In genomic region chr7:34277801-34278195, GRCh38 we compare ENCODE assay signal across 18 cellular contexts.
DNase-seq lines count a peak whose midpoint lies in the region; ATAC-seq, FAIRE-seq and TF ChIP-seq lines count a peak whose summit lies in the region.
"Had no signal": no experiment of that assay in that cellular context is flagged by ENCODE, and none has a peak within 500 bp of the region (broad histone marks: within the 10 kb centered on the region; RNA-seq: fewer than 3 reads in every experiment).

No MANE protein-coding gene starts in this region.

- no peak overlapping the region for H3K27ac Mint-ChIP-seq in activated CD4-positive, alpha-beta memory T cell treated with anti-CD3 and anti-CD28 coated beads for 36 hours
- H3K27ac Mint-ChIP-seq: CD8-positive, alpha-beta T cell had no signal

- H3K9me2 ChIP-seq in GM23248 (ENCODE audit: insufficient read depth) (no peaks in the 10 kb centered on the region), SK-N-SH (no peaks in the 10 kb centered on the region)

- FAIRE-seq in GM12891 (lab: Jason Lieb, UNC): no peak
- FAIRE-seq: G401.6 had no signal

- TF ChIP-seq CTCF in SK-N-SH (IDR thresholded peaks at IDR 0.05) (no peak), epithelial cell of esophagus (IDR thresholded peaks at IDR 0.05; ENCODE audit: insufficient read depth, low read depth, low read length, missing control alignments) (no peak)

- peak overlapping the region; percentile 8; the same call in 1 of the 2 replicates for H3K9ac ChIP-seq in GM23248
- H3K9ac ChIP-seq in SK-N-SH: peak overlapping the region; percentile 42; the same call in 1 of the 2 replicates

- H3K36me3 Mint-ChIP-seq in activated CD4-positive, alpha-beta memory T cell treated with anti-CD3 and anti-CD28 coated beads for 36 hours: no peaks in the 10 kb centered on the region
- H3K36me3 Mint-ChIP-seq: CD8-positive, alpha-beta T cell had no signal

- H3K9me3 ChIP-seq in GM23248 (ENCODE audit: low read depth) (no peaks in the 10 kb centered on the region), SK-N-SH (peaks cover 5% of the 10 kb centered on the region; the same call in 1 of the 2 replicates)
- H3K9me3 ChIP-seq: BE2C had no signal

- H3K27ac ChIP-seq in GM23248 (peak overlapping the region; percentile 57), SK-N-SH (ENCODE audit: low read depth in 2 of 2, low read length in 1 of 2) (peak overlapping the region in 1 of 2 experiments; percentile 84; a peak in 2 of 4 replicates)
- H3K27ac ChIP-seq: 22Rv1 had no signal

- no peak for ATAC-seq in GM21423 (IDR thresholded peaks at IDR 0.05; ENCODE audit: unreplicated experiment)
- ATAC-seq: CD8-positive, alpha-beta T cell had no signal

- CTCF ChIA-PET in SK-N-SH (lab: Yijun Ruan, JAX): interaction anchor here (2.1 kb wide), 1 partner anchor 43 kb away, joined by 7 read pairs; no protein-coding TSS in a partner anchor
- CTCF ChIA-PET in activated CD4-positive, alpha-beta memory T cell treated with anti-CD3 and anti-CD28 coated beads for 36 hours (lab: Charles Lee): no interaction called here

- peaks cover 12% of the 10 kb centered on the region for H3F3A ChIP-seq in GM23248 (ENCODE audit: insufficient read depth)
- peaks cover 27% of the 10 kb centered on the region for H3F3A ChIP-seq in SK-N-SH (replicated peaks; ENCODE audit: insufficient read depth)

- no peaks in the 10 kb centered on the region for H3K36me3 ChIP-seq in GM23248 (ENCODE audit: low read depth)
- H3K36me3 ChIP-seq in SK-N-SH (replicated peaks in 1 of 2; ENCODE audit: control insufficient read depth in 1 of 2, insufficient read depth in 2 of 2, low read length in 1 of 2): no peaks in the 10 kb centered on the region
- H3K36me3 ChIP-seq: BE2C had no signal

- no peak overlapping the region for H3K4me3 Mint-ChIP-seq in activated CD4-positive, alpha-beta memory T cell treated with anti-CD3 and anti-CD28 coated beads for 36 hours
- H3K4me3 Mint-ChIP-seq: CD8-positive, alpha-beta T cell had no signal

- TF ChIP-seq RAD21 in SK-N-SH (IDR thresholded peaks at IDR 0.05; ENCODE audit: low read length): no peak

- H3K27me3 ChIP-seq in GM23248 (replicated peaks; ENCODE audit: insufficient read depth) (no peaks in the 10 kb centered on the region), SK-N-SH (ENCODE audit: insufficient read depth) (no peaks in the 10 kb centered on the region)
- H3K27me3 ChIP-seq: BE2C had no signal

- no peaks in the 10 kb centered on the region for H3K79me2 ChIP-seq in GM23248 (ENCODE audit: insufficient read depth)
- no peaks in the 10 kb centered on the region for H3K79me2 ChIP-seq in SK-N-SH (ENCODE audit: insufficient read depth)

- POLR2A ChIA-PET in SK-N-SH (lab: Yijun Ruan, JAX): no interaction called here
- POLR2A ChIA-PET in activated CD4-positive, alpha-beta memory T cell treated with anti-CD3 and anti-CD28 coated beads for 36 hours (lab: Charles Lee): no interaction called here

- H3K4me1 ChIP-seq in GM23248 (ENCODE audit: insufficient read depth) (peaks cover 19% of the 10 kb centered on the region), SK-N-SH (ENCODE audit: control insufficient read depth in 1 of 2, insufficient read depth in 2 of 2, low read depth in 1 of 2, low read length in 1 of 2) (peaks cover 0 to 26% of the 10 kb centered on the region in 2 experiments; a peak in 2 of 4 replicates)
- H3K4me1 ChIP-seq: BE2C had no signal

- no peak for TF ChIP-seq POLR2A in GM12891 (IDR thresholded peaks at IDR 0.05; ENCODE audit: low read depth, low read length)

- intact Hi-C loops in activated CD4-positive, alpha-beta memory T cell treated with anti-CD3 and anti-CD28 coated beads for 36 hours (cut with micrococcal nuclease): no loop called here

- peaks cover 7% of the 10 kb centered on the region for H3K9me3 Mint-ChIP-seq in activated CD4-positive, alpha-beta memory T cell treated with anti-CD3 and anti-CD28 coated beads for 36 hours

- in situ Hi-C loops in GM23248 (cut with MboI): no loop called here

- 38 to 43% methylated on average over 4 of the region's 4 CpGs for whole genome bisulfite sequencing in GM23248 (ENCODE audit: low coverage in 1 of 2, low lambda C conversion rate in 2 of 2, missing lambda C conversion rate in 2 of 2), 2 experiments
- WGBS in SK-N-SH (ENCODE audit: low lambda C conversion rate): 18% methylated on average over 4 of the region's 4 CpGs

- DNase-seq in A172 (ENCODE audit: low spot score) (peak; percentile 36), GM23248 (peak; percentile 57), SK-N-SH (no peak), epithelial cell of esophagus (ENCODE audit: low read depth) (peak; percentile 19), GM12891 (ENCODE audit: insufficient read length, low spot score) (no peak), middle frontal gyrus (ENCODE audit: extremely low spot score, low spot score) (no peak)
- DNase-seq in activated CD4-positive, alpha-beta memory T cell treated with anti-CD3 and anti-CD28 coated beads for 36 hours: no peak
- DNase-seq: BE2C; Calu3; CD8-positive, alpha-beta T cell; DMS53; NCI-H1105; NCI-H2081; RPMI8226; SHP77 treated with DMSO at 0.1 percent for 48 hours had no signal

- H3K4me1 Mint-ChIP-seq in activated CD4-positive, alpha-beta memory T cell treated with anti-CD3 and anti-CD28 coated beads for 36 hours (ENCODE audit: low read depth): no peaks in the 10 kb centered on the region

- H3K4me2 ChIP-seq in GM23248 (ENCODE audit: unreplicated experiment) (peak overlapping the region; percentile 3), SK-N-SH (peak overlapping the region; percentile 68)

- H2AFZ ChIP-seq in GM23248: peak overlapping the region; percentile 47; the same call in 1 of the 2 replicates
- H2AFZ ChIP-seq in SK-N-SH (ENCODE audit: low read depth): peak overlapping the region; percentile 62

- TF ChIP-seq EP300 in SK-N-SH (IDR thresholded peaks at IDR 0.05; ENCODE audit: borderline replicate concordance in 1 of 2, low read depth in 1 of 2, low read length in 1 of 2): no peak

- H3K4me3 ChIP-seq in GM23248: no peak overlapping the region
- H3K4me3 ChIP-seq in SK-N-SH (ENCODE audit: low read depth in 2 of 2, low read length in 1 of 2): peak overlapping the region in 1 of 2 experiments; percentile 41; a peak in 2 of 4 replicates
- H3K4me3 ChIP-seq in epithelial cell of esophagus (ENCODE audit: low read length): no peak overlapping the region

- H4K20me1 ChIP-seq in GM23248 (ENCODE audit: insufficient read depth): no peaks in the 10 kb centered on the region
- no peaks in the 10 kb centered on the region for H4K20me1 ChIP-seq in SK-N-SH (ENCODE audit: insufficient read depth)

- H3K27me3 Mint-ChIP-seq in activated CD4-positive, alpha-beta memory T cell treated with anti-CD3 and anti-CD28 coated beads for 36 hours: no peaks in the 10 kb centered on the region

TF ChIP-seq in SK-N-SH, 30 proteins besides CTCF, POLR2A, EP300 and RAD21:
- TF ChIP-seq MEF2A (IDR thresholded peaks at IDR 0.05; ENCODE audit: borderline replicate concordance, low read depth) (peak; percentile 39; the same call in 1 of the 2 replicates), POLR2AphosphoS5 (IDR thresholded peaks at IDR 0.05; ENCODE audit: low read depth, low read length) (no peak), FOSL2 (IDR thresholded peaks at IDR 0.05; ENCODE audit: borderline replicate concordance, low read depth) (no peak), RFX5 (IDR thresholded peaks at IDR 0.05; ENCODE audit: low read length) (no peak)

TF ChIP-seq in GM12891, 5 proteins besides CTCF, POLR2A, EP300 and RAD21:
- TF ChIP-seq SPI1 (IDR thresholded peaks at IDR 0.05; ENCODE audit: low read depth, low read length): no peak
- TF ChIP-seq PAX5 (IDR thresholded peaks at IDR 0.05; ENCODE audit: insufficient read depth, low read length, severe bottlenecking): no peak
- TF ChIP-seq POU2F2 (IDR thresholded peaks at IDR 0.05; ENCODE audit: low read depth, low read length): no peak
- TF ChIP-seq POLR2AphosphoS5 (IDR thresholded peaks at IDR 0.05; ENCODE audit: low read depth, low read length): no peak
- no peak for TF ChIP-seq TAF1 (IDR thresholded peaks at IDR 0.05; ENCODE audit: low read depth, low read length)
TF ChIP-seq in GM12891: peak in this region for 0.

Comparison
In these comparisons a context has a peak if more than half of its experiments do, and no peak if none do; other contexts are left out.
1. DNase-seq: peak in A172 (single experiment), GM23248 (single experiment) and epithelial cell of esophagus (single experiment); none in SK-N-SH (single experiment), GM12891 (single experiment), activated CD4-positive, alpha-beta memory T cell treated with anti-CD3 and anti-CD28 coated beads for 36 hours (single experiment) and middle frontal gyrus (single experiment).